In genomic region chr3:129598484-129598883, GRCh38 we compare ENCODE assay signal across 13 cellular contexts. TPM values are rescaled to one million over a fixed set of nuclear protein-coding genes. Genes with fewer than 3 reads are reported as not detected.
A peak's percentile ranks its signal among the peaks of the same experiment; 100 is the strongest.
DNase-seq lines count a peak whose midpoint lies in the region; ATAC-seq and TF ChIP-seq lines count a peak whose summit lies in the region.
"Had no signal": no experiment of that assay in that cellular context is flagged by ENCODE, and none has a peak within 500 bp of the region (broad histone marks: within the 10 kb centered on the region; RNA-seq: fewer than 3 reads in every experiment).

No MANE protein-coding gene starts in this region.

- TF ChIP-seq EP300 in tibial nerve (IDR thresholded peaks at IDR 0.05) = no peak

- 73 to 79% methylated on average over 6 to 10 of the region's 11 CpGs for WGBS in tibial nerve, 2 donors

- peaks cover 84% of the 10 kb centered on the region for H3K4me1 ChIP-seq in NT2/D1 (ENCODE audit: insufficient read depth, insufficient read length)
- peaks cover 34 to 44% of the 10 kb centered on the region in 2 donors for H3K4me1 ChIP-seq in mucosa of rectum (ENCODE audit: control insufficient read depth in 2 of 2, insufficient read depth in 2 of 2, low read length in 2 of 2)
- H3K4me1 ChIP-seq in tibial nerve = peaks cover 0 to 100% (median 91%) of the 10 kb centered on the region in 4 donors

- no peak overlapping the region for H3K4me3 Mint-ChIP-seq in dendritic cell treated with granulocyte-macrophage colony-stimulating factor and Interleukin-4, amounts not matched to agents 40 ng/mL and 50 ng/mL, for 4 days
- H3K4me3 Mint-ChIP-seq: activated CD4-positive, alpha-beta memory T cell treated with anti-CD3 and anti-CD28 coated beads, Interleukin-2, amount 10 ng/mL, durations not matched to agents 7 days and 5 days had no signal

- H3K36me3 ChIP-seq in NT2/D1 (ENCODE audit: insufficient read depth, insufficient read length, low read length) (peaks cover 63% of the 10 kb centered on the region), mucosa of rectum (ENCODE audit: control insufficient read depth in 2 of 2, insufficient read depth in 2 of 2, low read length in 2 of 2) (no peaks in the 10 kb centered on the region), tibial nerve (no peaks in the 10 kb centered on the region)

- H3K4me1 Mint-ChIP-seq in dendritic cell treated with granulocyte-macrophage colony-stimulating factor and Interleukin-4, amounts not matched to agents 40 ng/mL and 50 ng/mL, for 4 days (ENCODE audit: low read depth) = peaks cover 99% of the 10 kb centered on the region

- ATAC-seq in HG03432 (IDR thresholded peaks at IDR 0.05; ENCODE audit: unreplicated experiment) (no peak), HG03520 (IDR thresholded peaks at IDR 0.05; ENCODE audit: unreplicated experiment) (no peak)

- no peaks in the 10 kb centered on the region for H3K9me3 ChIP-seq in NT2/D1 (ENCODE audit: insufficient read depth, low read length)
- H3K9me3 ChIP-seq in mucosa of rectum (ENCODE audit: control insufficient read depth in 2 of 2, low read length in 2 of 2) = no peaks in the 10 kb centered on the region
- no peaks in the 10 kb centered on the region for H3K9me3 ChIP-seq in tibial nerve
- H3K9me3 ChIP-seq: Caco-2, MG63 had no signal

- H3K27ac Mint-ChIP-seq in dendritic cell treated with granulocyte-macrophage colony-stimulating factor and Interleukin-4, amounts not matched to agents 40 ng/mL and 50 ng/mL, for 4 days = peak overlapping the region; percentile 99
- H3K27ac Mint-ChIP-seq: activated CD4-positive, alpha-beta memory T cell treated with anti-CD3 and anti-CD28 coated beads, Interleukin-2, amount 10 ng/mL, durations not matched to agents 7 days and 5 days had no signal

- no peak for TF ChIP-seq POLR2A in tibial nerve (IDR thresholded peaks at IDR 0.05)

- no peak for TF ChIP-seq CTCF in tibial nerve (IDR thresholded peaks at IDR 0.05)

- H3K9ac ChIP-seq in NT2/D1 (ENCODE audit: insufficient read length, low read depth) (peak overlapping the region; percentile 33), mucosa of rectum (ENCODE audit: low read depth in 1 of 2, low read length in 2 of 2) (no peak overlapping the region)

- H3K27me3 ChIP-seq in NT2/D1 (ENCODE audit: insufficient read depth, insufficient read length) = no peaks in the 10 kb centered on the region
- no peaks in the 10 kb centered on the region for H3K27me3 ChIP-seq in mucosa of rectum (ENCODE audit: control insufficient read depth in 2 of 2, insufficient read depth in 2 of 2, low read length in 2 of 2)
- H3K27me3 ChIP-seq in tibial nerve = no peaks in the 10 kb centered on the region
- H3K27me3 ChIP-seq: MG63 had no signal

- no peak overlapping the region for H3K4me3 ChIP-seq in NT2/D1 (ENCODE audit: insufficient read length, low read depth)
- H3K4me3 ChIP-seq in mucosa of rectum (ENCODE audit: low read length in 2 of 2) = no peak overlapping the region
- H3K4me3 ChIP-seq in tibial nerve = no peak overlapping the region
- H3K4me3 ChIP-seq: MG63 had no signal

- intact Hi-C loops in dendritic cell treated with granulocyte-macrophage colony-stimulating factor and Interleukin-4, amounts not matched to agents 40 ng/mL and 50 ng/mL, for 4 days (cut with micrococcal nuclease) = no loop called here

- H3K27ac ChIP-seq in mucosa of rectum (ENCODE audit: low read depth in 2 of 2, low read length in 2 of 2) (peak overlapping the region; percentile 60 to 83), tibial nerve (peak overlapping the region; percentile 34 to 97 (median 83))

- no peak for DNase-seq in NT2/D1 (ENCODE audit: low read depth, low spot score)
- no peak for DNase-seq in tibial nerve (ENCODE audit: low spot score in 2 of 2)
- no peak for DNase-seq in NCI-H748 treated with DMSO at 0.1 percent for 48 hours (lab: John Stamatoyannopoulos, UW)
- DNase-seq: activated CD4-positive, alpha-beta memory T cell treated with anti-CD3 and anti-CD28 coated beads, Interleukin-2, amount 10 ng/mL, durations not matched to agents 7 days and 5 days; Caco-2; MG63; stimulated activated CD4-positive, alpha-beta T cell treated with anti-CD3 and anti-CD28 coated beads, Interleukin-1b, Interleukin-23, amount 100 ng/mL, for 48 hours; stimulated activated naive CD4-positive, alpha-beta T cell had no signal

- H3K27me3 Mint-ChIP-seq in dendritic cell treated with granulocyte-macrophage colony-stimulating factor and Interleukin-4, amounts not matched to agents 40 ng/mL and 50 ng/mL, for 4 days = no peaks in the 10 kb centered on the region

- no peaks in the 10 kb centered on the region for H3K9me3 Mint-ChIP-seq in dendritic cell treated with granulocyte-macrophage colony-stimulating factor and Interleukin-4, amounts not matched to agents 40 ng/mL and 50 ng/mL, for 4 days
- H3K9me3 Mint-ChIP-seq: activated CD4-positive, alpha-beta memory T cell treated with anti-CD3 and anti-CD28 coated beads, Interleukin-2, amount 10 ng/mL, durations not matched to agents 7 days and 5 days had no signal

- peaks cover 77% of the 10 kb centered on the region for H3K36me3 Mint-ChIP-seq in dendritic cell treated with granulocyte-macrophage colony-stimulating factor and Interleukin-4, amounts not matched to agents 40 ng/mL and 50 ng/mL, for 4 days (ENCODE audit: low read depth)

RNA-seq across cellular contexts. Expression of gene PLXND1, which starts 8.0 kb away (rescaled TPM):
- 100 to 1,000 TPM; 155 to 300 (median 197) TPM for total RNA-seq in tibial nerve

RNA-seq across cellular contexts. Expression of gene H1-8, which starts 55.5 kb away (rescaled TPM):
- not detected for total RNA-seq in tibial nerve
- total RNA-seq: activated CD4-positive, alpha-beta memory T cell treated with anti-CD3 and anti-CD28 coated beads, Interleukin-2, amount 10 ng/mL, durations not matched to agents 7 days and 5 days; Caco-2; kidney epithelial cell had no signal
